ENCODE assay signal across 8 cellular contexts in the genomic region with DNA sequence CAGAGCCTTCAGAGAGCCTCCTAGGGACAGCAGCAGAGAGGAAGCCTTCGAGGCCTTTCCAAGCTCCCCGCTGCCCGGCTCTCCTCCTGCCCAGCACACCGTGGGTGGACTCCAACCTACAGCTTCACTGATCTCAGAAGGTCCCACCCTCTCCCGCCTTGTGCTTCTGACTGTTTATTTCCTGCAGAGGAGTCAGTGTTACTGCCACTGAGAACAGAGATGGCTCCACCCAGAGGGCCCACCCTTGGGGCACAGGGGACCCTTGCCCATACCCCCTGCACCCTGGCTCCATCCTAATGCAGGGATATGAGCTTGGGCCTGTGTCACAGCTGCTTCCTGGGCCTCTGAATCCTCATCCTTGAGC. TPM values are rescaled to one million over a fixed set of nuclear protein-coding genes. Genes with fewer than 3 reads are reported as not detected.
A peak's percentile ranks its signal among the peaks of the same experiment; 100 is the strongest.
DNase-seq lines count a peak whose midpoint lies in the region; ATAC-seq and TF ChIP-seq lines count a peak whose summit lies in the region.

No MANE protein-coding gene starts in this region.

- peak; percentile 68 for DNase-seq in activated CD4-positive, alpha-beta T cell treated with anti-CD3 and anti-CD28 coated beads for 36 hours
- DNase-seq in activated CD4-positive, alpha-beta T cell treated with anti-CD3 and anti-CD28 coated beads for 1 hour: no peak
- no peak for DNase-seq in body of pancreas
- no peak for DNase-seq in tibial nerve (ENCODE audit: low spot score in 2 of 2)
- DNase-seq in NCI-H187 treated with DMSO at 0.1 percent for 48 hours (lab: John Stamatoyannopoulos, UW): no peak
- DNase-seq in AML-193 (lab: John Stamatoyannopoulos, UW): no peak
- DNase-seq in gastrocnemius medialis: no peak

- POLR2A ChIA-PET in activated CD4-positive, alpha-beta T cell treated with anti-CD3 and anti-CD28 coated beads for 36 hours (lab: Charles Lee): interaction anchor here (0.6 to 3.1 kb wide), 3 partner anchors 15 to 52 kb away, joined by 3 to 16 read pairs (median 3); a partner anchor contains a TSS

- TF ChIP-seq CTCF in body of pancreas (IDR thresholded peaks at IDR 0.05) (no peak), tibial nerve (IDR thresholded peaks at IDR 0.05) (no peak), gastrocnemius medialis (IDR thresholded peaks at IDR 0.05 in 4 of 5, conservative IDR thresholded peaks at IDR 0.05 in 1 of 5) (no peak)

- H3K4me1 Mint-ChIP-seq in activated CD4-positive, alpha-beta T cell treated with anti-CD3 and anti-CD28 coated beads for 36 hours: peaks cover 37% of the 10 kb centered on the region

- H3K27me3 Mint-ChIP-seq in activated CD4-positive, alpha-beta T cell treated with anti-CD3 and anti-CD28 coated beads for 36 hours: no peaks in the 10 kb centered on the region

- no peaks in the 10 kb centered on the region for H3K36me3 Mint-ChIP-seq in activated CD4-positive, alpha-beta T cell treated with anti-CD3 and anti-CD28 coated beads for 36 hours (ENCODE audit: low read depth)

- H3K4me3 Mint-ChIP-seq in activated CD4-positive, alpha-beta T cell treated with anti-CD3 and anti-CD28 coated beads for 36 hours: peak overlapping the region; percentile 34

- WGBS in body of pancreas, 2 donors: 52 to 53% methylated on average over 3 to 5 of the region's 5 CpGs
- WGBS in tibial nerve, 2 donors: 38 to 43% methylated on average over 5 of the region's 5 CpGs

- peak; percentile 59 for ATAC-seq in activated CD4-positive, alpha-beta T cell treated with anti-CD3 and anti-CD28 coated beads for 36 hours
- ATAC-seq in body of pancreas (no peak), gastrocnemius medialis (no peak)

- H3K27me3 ChIP-seq in body of pancreas (no peaks in the 10 kb centered on the region), muscle layer of duodenum (ENCODE audit: low read depth, low read length) (no peaks in the 10 kb centered on the region), tibial nerve (no peaks in the 10 kb centered on the region), gastrocnemius medialis (no peaks in the 10 kb centered on the region)

- CTCF ChIA-PET in activated CD4-positive, alpha-beta T cell treated with anti-CD3 and anti-CD28 coated beads for 36 hours (lab: Charles Lee): interaction anchor here (0.9 to 1.2 kb wide), 3 partner anchors 9 to 100 kb away, joined by 3 read pairs; a partner anchor contains a TSS

- TF ChIP-seq POLR2A in body of pancreas (IDR thresholded peaks at IDR 0.05) (no peak), tibial nerve (IDR thresholded peaks at IDR 0.05) (peak in 1 of 2 donors; percentile 37), gastrocnemius medialis (IDR thresholded peaks at IDR 0.05) (no peak)

- intact Hi-C loops in activated CD4-positive, alpha-beta T cell treated with anti-CD3 and anti-CD28 coated beads for 36 hours (cut with DNase I, micrococcal nuclease): loop anchor here in 1 of 2 experiments (1.0 to 2.0 kb wide), 2 partner anchors 26 to 53 kb away; a partner anchor contains a TSS
- intact Hi-C loops in body of pancreas (cut with DNase I): no loop called here
- intact Hi-C loops in gastrocnemius medialis (cut with DNase I; ENCODE audit: low total_unique reads): no loop called here

- H3K27ac ChIP-seq in body of pancreas (peak overlapping the region; percentile 87 to 97 (median 94)), muscle layer of duodenum (ENCODE audit: low read length) (peak overlapping the region; percentile 91), tibial nerve (peak overlapping the region; percentile 65 to 93 (median 82)), gastrocnemius medialis (peak overlapping the region in 2 of 4 donors; percentile 22 to 28)

- H3K36me3 ChIP-seq in body of pancreas (replicated peaks in 1 of 2; ENCODE audit: insufficient read depth in 1 of 2, low read depth in 2 of 2) (no peaks in the 10 kb centered on the region), muscle layer of duodenum (ENCODE audit: control insufficient read depth in 1 of 2, insufficient read depth in 2 of 2, low read length in 2 of 2) (no peaks in the 10 kb centered on the region), tibial nerve (no peaks in the 10 kb centered on the region), gastrocnemius medialis (no peaks in the 10 kb centered on the region)

- no peaks in the 10 kb centered on the region for H3K9me3 Mint-ChIP-seq in activated CD4-positive, alpha-beta T cell treated with anti-CD3 and anti-CD28 coated beads for 36 hours (ENCODE audit: low read depth)

- in situ Hi-C loops in gastrocnemius medialis (cut with MboI; ENCODE audit: low sequenced_read_pairs in 4 of 4): no loop called here

- no peak overlapping the region for H3K4me3 ChIP-seq in body of pancreas
- H3K4me3 ChIP-seq in muscle layer of duodenum (ENCODE audit: low read depth in 1 of 2, low read length in 2 of 2): peak overlapping the region in 1 of 2 donors; percentile 32
- no peak overlapping the region for H3K4me3 ChIP-seq in tibial nerve
- no peak overlapping the region for H3K4me3 ChIP-seq in gastrocnemius medialis

- no peaks in the 10 kb centered on the region for H3K9me3 ChIP-seq in body of pancreas
- no peaks in the 10 kb centered on the region for H3K9me3 ChIP-seq in muscle layer of duodenum (ENCODE audit: control insufficient read depth in 1 of 2, low read length in 2 of 2)
- H3K9me3 ChIP-seq in tibial nerve: no peaks in the 10 kb centered on the region
- H3K9me3 ChIP-seq in gastrocnemius medialis: no peaks in the 10 kb centered on the region

- peaks cover 69% of the 10 kb centered on the region for H3K4me1 ChIP-seq in body of pancreas
- peaks cover 19 to 39% of the 10 kb centered on the region in 2 donors for H3K4me1 ChIP-seq in muscle layer of duodenum (ENCODE audit: control insufficient read depth in 1 of 2, insufficient read depth in 2 of 2, low read length in 2 of 2)
- H3K4me1 ChIP-seq in tibial nerve: peaks cover 0 to 41% (median 20%) of the 10 kb centered on the region in 4 donors
- H3K4me1 ChIP-seq in gastrocnemius medialis: peaks cover 16 to 20% of the 10 kb centered on the region in 2 donors

- H3K27ac Mint-ChIP-seq in activated CD4-positive, alpha-beta T cell treated with anti-CD3 and anti-CD28 coated beads for 36 hours: peak overlapping the region; percentile 85

- TF ChIP-seq EP300 in tibial nerve (IDR thresholded peaks at IDR 0.05): peak in 1 of 2 donors; percentile 70

RNA-seq across cellular contexts. Expression of a gene that starts 52.8 kb away (rescaled TPM):
- 10 to 100 TPM; 31.3 to 43.0 TPM for total RNA-seq in activated CD4-positive, alpha-beta T cell treated with anti-CD3 and anti-CD28 coated beads for 36 hours
- total RNA-seq in body of pancreas (10 to 100 TPM; 36.8 to 46.1 TPM), tibial nerve (100 to 1,000 TPM in 1 of 4 donors, 10 to 100 TPM in 3; 48.6 to 142 (median 81.3) TPM), gastrocnemius medialis (10 to 100 TPM; 13.6 to 53.5 (median 28.2) TPM)
